10 cellular contexts compared by ENCODE assay signal in genomic region chr2:197239434-197239833, GRCh38.
DNase-seq lines count a peak whose midpoint lies in the region; ATAC-seq and TF ChIP-seq lines count a peak whose summit lies in the region.
"Had no signal": no experiment of that assay in that cellular context is flagged by ENCODE, and none has a peak within 500 bp of the region (broad histone marks: within the 10 kb centered on the region; RNA-seq: fewer than 3 reads in every experiment).

No MANE protein-coding gene starts in this region.

- H3K9me3 ChIP-seq in spleen (no peaks in the 10 kb centered on the region), GM23248 (ENCODE audit: low read depth) (no peaks in the 10 kb centered on the region), aorta (ENCODE audit: control insufficient read depth, low read length) (no peaks in the 10 kb centered on the region)

- H3K4me2 ChIP-seq in GM23248 (ENCODE audit: unreplicated experiment): no peak overlapping the region

- DNase-seq in SIG-M5 treated with dmso at 0.1 percent for 504 hours (lab: John Stamatoyannopoulos, UW; ENCODE audit: unreplicated experiment): peak; percentile 83
- DNase-seq in SIG-M5 (lab: John Stamatoyannopoulos, UW): no peak
- DNase-seq in SKM-1 treated with dmso at 0.1 percent for 144 hours (lab: John Stamatoyannopoulos, UW; ENCODE audit: unreplicated experiment): peak; percentile 38
- DNase-seq in spleen: no peak
- DNase-seq in GM23248: no peak
- DNase-seq in NCI-H82 treated with DMSO at 0.1 percent for 48 hours (lab: John Stamatoyannopoulos, UW; ENCODE audit: unreplicated experiment): no peak
- DNase-seq in aorta: no peak
- DNase-seq: NCI-H2107 had no signal

- H3K9ac ChIP-seq in GM23248: no peak overlapping the region

- TF ChIP-seq POLR2A in spleen (IDR thresholded peaks at IDR 0.05): no peak

- no peaks in the 10 kb centered on the region for H3K27me3 ChIP-seq in spleen (replicated peaks in 1 of 7)
- no peaks in the 10 kb centered on the region for H3K27me3 ChIP-seq in GM23248 (replicated peaks; ENCODE audit: insufficient read depth)
- H3K27me3 ChIP-seq in aorta (ENCODE audit: control insufficient read depth in 1 of 2, insufficient read depth in 2 of 2, low read length in 1 of 2): no peaks in the 10 kb centered on the region

- no peak overlapping the region for H2AFZ ChIP-seq in GM23248

- peak overlapping the region in 2 of 8 donors; percentile 14 to 42 for H3K4me3 ChIP-seq in spleen
- no peak overlapping the region for H3K4me3 ChIP-seq in GM23248
- H3K4me3 ChIP-seq in aorta (ENCODE audit: low read length in 2 of 2): no peak overlapping the region
- H3K4me3 ChIP-seq: coronary artery had no signal

- no peaks in the 10 kb centered on the region for H3K9me2 ChIP-seq in GM23248 (ENCODE audit: insufficient read depth)

- intact Hi-C loops in spleen (cut with DNase I; ENCODE audit: low total_unique reads): no loop called here
- intact Hi-C loops in aorta (cut with DNase I): no loop called here

- no peaks in the 10 kb centered on the region for H4K20me1 ChIP-seq in GM23248 (ENCODE audit: insufficient read depth)

- ATAC-seq in HG02943 (IDR thresholded peaks at IDR 0.05; ENCODE audit: low read depth, unreplicated experiment): peak; percentile 67
- no peak for ATAC-seq in aorta (ENCODE audit: low FRiP score)

- in situ Hi-C loops in GM23248 (cut with MboI): no loop called here

- H3F3A ChIP-seq in GM23248 (ENCODE audit: insufficient read depth): no peaks in the 10 kb centered on the region

- H3K36me3 ChIP-seq in spleen (no peaks in the 10 kb centered on the region), GM23248 (ENCODE audit: low read depth) (no peaks in the 10 kb centered on the region), aorta (ENCODE audit: control insufficient read depth in 1 of 2, insufficient read depth in 2 of 2, low read length in 1 of 2) (peaks cover 0 to 3% of the 10 kb centered on the region in 2 donors)

- H3K27ac ChIP-seq in spleen (peak overlapping the region; percentile 68 to 89 (median 86)), GM23248 (no peak overlapping the region), aorta (ENCODE audit: low read depth in 1 of 2, low read length in 2 of 2) (no peak overlapping the region)

- no peaks in the 10 kb centered on the region for H3K79me2 ChIP-seq in GM23248 (ENCODE audit: insufficient read depth)

- H3K4me1 ChIP-seq in spleen (peaks cover 51 to 100% (median 96%) of the 10 kb centered on the region in 6 donors), GM23248 (ENCODE audit: insufficient read depth) (no peaks in the 10 kb centered on the region), aorta (ENCODE audit: control insufficient read depth in 1 of 2, insufficient read depth in 2 of 2, low read length in 2 of 2) (peaks cover 0 to 4% of the 10 kb centered on the region in 2 donors)

- no peak for TF ChIP-seq CTCF in spleen (IDR thresholded peaks at IDR 0.05 in 8 of 11, conservative IDR thresholded peaks at IDR 0.05 in 3 of 11)

- WGBS in spleen, 5 donors: 12 to 18% (median 15%) methylated on average over 2 of the region's 2 CpGs
- WGBS in GM23248 (ENCODE audit: low coverage in 1 of 2, low lambda C conversion rate in 2 of 2, missing lambda C conversion rate in 2 of 2), 2 experiments: 70 to 72% methylated on average over 2 of the region's 2 CpGs
- WGBS in aorta, 2 donors: 80 to 88% methylated on average over 2 of the region's 2 CpGs

Comparison
In these comparisons a context has a peak if more than half of its experiments do, and no peak if none do; other contexts are left out.
1. DNase-seq: peak in SIG-M5 treated with dmso at 0.1 percent for 504 hours (single experiment) and SKM-1 treated with dmso at 0.1 percent for 144 hours (single experiment); none in SIG-M5 (single experiment), spleen (single experiment), GM23248 (single experiment), NCI-H82 treated with DMSO at 0.1 percent for 48 hours (single experiment) and aorta (0 of 2).
2. H3K27ac ChIP-seq: peak in spleen (8 of 8); none in GM23248 (single experiment) and aorta (0 of 2).